In genomic region chr1:21438913-21439312, GRCh38 we compare ENCODE assay signal across 7 cellular contexts. TPM values are rescaled to one million over a fixed set of nuclear protein-coding genes. Genes with fewer than 3 reads are reported as not detected.
DNase-seq lines count a peak whose midpoint lies in the region; ATAC-seq, FAIRE-seq and TF ChIP-seq lines count a peak whose summit lies in the region.
"Not testable (repeated sequence)": the region's sequence is repeated elsewhere in the genome, so short reads cannot be mapped to it uniquely, and the experiment has no call there.

No MANE protein-coding gene starts in this region.

- not testable (repeated sequence) for H3K9me3 ChIP-seq in GM23248 (ENCODE audit: low read depth); MM.1S (replicated peaks; ENCODE audit: insufficient read depth, low read length); K562 (replicated peaks; ENCODE audit: control insufficient read depth, insufficient read depth, low read depth, low read length)

- not testable (repeated sequence) for ATAC-seq in activated B cell treated with CpG ODN at 0.5 μM for 24 hours (ENCODE audit: low read depth); K562; memory B cell (ENCODE audit: low read depth)

- not testable (repeated sequence) for H3F3A ChIP-seq in GM23248 (ENCODE audit: insufficient read depth); MM.1S (ENCODE audit: insufficient read depth, low read length)

- H3K9ac ChIP-seq in GM23248; MM.1S (ENCODE audit: low read length); K562 (ENCODE audit: insufficient read depth in 1 of 2, low read depth in 2 of 2, low read length in 2 of 2): not testable (repeated sequence)

- H3K4me3 ChIP-seq in GM23248; MM.1S (ENCODE audit: low read length); K562: not testable (repeated sequence)

- H3K9me1 ChIP-seq in K562 (ENCODE audit: control insufficient read depth, insufficient read depth, low read length): not testable (repeated sequence)

- not testable (repeated sequence) for H3K27ac Mint-ChIP-seq in activated B cell treated with CpG ODN at 0.5 μM for 24 hours; activated T-helper 1 cell treated with anti-CD3 and anti-CD28 coated beads, Interleukin-12 subunit alpha, Interleukin-12 subunit beta, Interleukin-2, Interleukin-4 antibody, amounts not matched to agents 30 ng/mL and 10 ng/mL and 1 ng/mL, durations not matched to agents 14 hours and 24 hours and 36 hours; memory B cell; osteocyte (ENCODE audit: unreplicated experiment)

- peaks cover 31% of the 10 kb centered on the region for H3K79me2 ChIP-seq in GM23248 (ENCODE audit: insufficient read depth)
- not testable (repeated sequence) for H3K79me2 ChIP-seq in MM.1S (ENCODE audit: low read length); K562 (ENCODE audit: control insufficient read depth, insufficient read depth, low read length)

- in situ Hi-C loops in GM23248 (cut with MboI); K562 (cut with MboI): not testable (repeated sequence)

- H3K4me1 Mint-ChIP-seq in activated B cell treated with CpG ODN at 0.5 μM for 24 hours (peaks cover 16% of the 10 kb centered on the region), memory B cell (peaks cover 13% of the 10 kb centered on the region), osteocyte (ENCODE audit: unreplicated experiment) (peaks cover 26% of the 10 kb centered on the region)
- H3K4me1 Mint-ChIP-seq in activated T-helper 1 cell treated with anti-CD3 and anti-CD28 coated beads, Interleukin-12 subunit alpha, Interleukin-12 subunit beta, Interleukin-2, Interleukin-4 antibody, amounts not matched to agents 30 ng/mL and 10 ng/mL and 1 ng/mL, durations not matched to agents 14 hours and 24 hours and 36 hours (ENCODE audit: low read depth): peaks cover 16% of the 10 kb centered on the region

- not testable (repeated sequence) for TF ChIP-seq CTCF in MM.1S (IDR thresholded peaks at IDR 0.05; ENCODE audit: low read length); activated B cell treated with CpG ODN at 0.5 μM for 24 hours (IDR thresholded peaks at IDR 0.05); K562 (IDR thresholded peaks at IDR 0.05 in 2 of 3, conservative IDR thresholded peaks at IDR 0.05 in 1 of 3; ENCODE audit: insufficient read depth in 2 of 3, low read depth in 1 of 3, low read length in 3 of 3); osteocyte (IDR thresholded peaks at IDR 0.05)

- H4K20me1 ChIP-seq in GM23248 (ENCODE audit: insufficient read depth); MM.1S (ENCODE audit: insufficient read depth, low read length); K562 (replicated peaks; ENCODE audit: control insufficient read depth, insufficient read depth, low read length): not testable (repeated sequence)

- not testable (repeated sequence) for H3K27me3 ChIP-seq in GM23248 (replicated peaks; ENCODE audit: insufficient read depth); MM.1S (replicated peaks; ENCODE audit: insufficient read depth, low read length); K562 (ENCODE audit: control insufficient read depth in 2 of 2, insufficient read depth in 2 of 2, low read length in 2 of 2)

- not testable (repeated sequence) for TF ChIP-seq POLR2A in K562 (conservative IDR thresholded peaks at IDR 0.05)

- H3K4me3 Mint-ChIP-seq in activated B cell treated with CpG ODN at 0.5 μM for 24 hours: peak overlapping the region; percentile 90
- peak overlapping the region; percentile 91 for H3K4me3 Mint-ChIP-seq in activated T-helper 1 cell treated with anti-CD3 and anti-CD28 coated beads, Interleukin-12 subunit alpha, Interleukin-12 subunit beta, Interleukin-2, Interleukin-4 antibody, amounts not matched to agents 30 ng/mL and 10 ng/mL and 1 ng/mL, durations not matched to agents 14 hours and 24 hours and 36 hours
- peak overlapping the region; percentile 76 for H3K4me3 Mint-ChIP-seq in memory B cell
- H3K4me3 Mint-ChIP-seq in osteocyte (ENCODE audit: unreplicated experiment): peak overlapping the region; percentile 91

- POLR2A ChIA-PET in activated B cell treated with CpG ODN at 0.5 μM for 24 hours (lab: Charles Lee); K562 (lab: Yijun Ruan, JAX): not testable (repeated sequence)

- not testable (repeated sequence) for TF ChIP-seq RAD21 in K562 (CRISPR knock-in tag; conservative IDR thresholded peaks at IDR 0.05 in 1 of 2, IDR thresholded peaks at IDR 0.05 in 1 of 2)

- CTCF ChIA-PET in activated B cell treated with CpG ODN at 0.5 μM for 24 hours (lab: Charles Lee); K562 (lab: Yijun Ruan, JAX; ENCODE audit: low intra/inter-chr PET ratio): not testable (repeated sequence)

- intact Hi-C loops in activated B cell treated with CpG ODN at 0.5 μM for 24 hours (cut with micrococcal nuclease); activated T-helper 1 cell treated with anti-CD3 and anti-CD28 coated beads, Interleukin-12 subunit alpha, Interleukin-12 subunit beta, Interleukin-2, Interleukin-4 antibody, amounts not matched to agents 30 ng/mL and 10 ng/mL and 1 ng/mL, durations not matched to agents 14 hours and 24 hours and 36 hours (cut with micrococcal nuclease); K562 (cut with micrococcal nuclease): not testable (repeated sequence)

- H3K36me3 Mint-ChIP-seq in activated B cell treated with CpG ODN at 0.5 μM for 24 hours (ENCODE audit: low read depth); activated T-helper 1 cell treated with anti-CD3 and anti-CD28 coated beads, Interleukin-12 subunit alpha, Interleukin-12 subunit beta, Interleukin-2, Interleukin-4 antibody, amounts not matched to agents 30 ng/mL and 10 ng/mL and 1 ng/mL, durations not matched to agents 14 hours and 24 hours and 36 hours (ENCODE audit: low read depth); memory B cell; osteocyte (ENCODE audit: unreplicated experiment): not testable (repeated sequence)

- DNase-seq in GM23248; MM.1S; activated B cell treated with CpG ODN at 0.5 μM for 24 hours; activated T-helper 1 cell treated with anti-CD3 and anti-CD28 coated beads, Interleukin-12 subunit alpha, Interleukin-12 subunit beta, Interleukin-2, Interleukin-4 antibody, amounts not matched to agents 30 ng/mL and 10 ng/mL and 1 ng/mL, durations not matched to agents 14 hours and 24 hours and 36 hours (ENCODE audit: low spot score); K562 (ENCODE audit: extremely low read depth in 1 of 4, low spot score in 3 of 4); memory B cell (ENCODE audit: low spot score in 2 of 2); osteocyte (ENCODE audit: extremely low spot score, unreplicated experiment): not testable (repeated sequence)

- H3K9me2 ChIP-seq in GM23248 (ENCODE audit: insufficient read depth); MM.1S (replicated peaks; ENCODE audit: insufficient read depth, low read length): not testable (repeated sequence)

- not testable (repeated sequence) for FAIRE-seq in K562 (lab: Jason Lieb, UNC)

- H3K4me1 ChIP-seq in GM23248 (ENCODE audit: insufficient read depth); MM.1S (ENCODE audit: low read length): not testable (repeated sequence)
- peaks cover 3 to 34% of the 10 kb centered on the region in 2 experiments; a peak in 3 of 5 replicates for H3K4me1 ChIP-seq in K562 (replicated peaks in 1 of 2; ENCODE audit: control insufficient read depth in 2 of 2, insufficient read depth in 2 of 2, low read length in 2 of 2)

- H3K4me2 ChIP-seq in GM23248 (ENCODE audit: unreplicated experiment); K562 (ENCODE audit: insufficient read depth, low read length): not testable (repeated sequence)
- H3K4me2 ChIP-seq in MM.1S (ENCODE audit: low read depth, low read length): peak overlapping the region; percentile 67; the same call in 1 of the 2 replicates

- H3K9me3 Mint-ChIP-seq in activated B cell treated with CpG ODN at 0.5 μM for 24 hours; activated T-helper 1 cell treated with anti-CD3 and anti-CD28 coated beads, Interleukin-12 subunit alpha, Interleukin-12 subunit beta, Interleukin-2, Interleukin-4 antibody, amounts not matched to agents 30 ng/mL and 10 ng/mL and 1 ng/mL, durations not matched to agents 14 hours and 24 hours and 36 hours; memory B cell; osteocyte (ENCODE audit: unreplicated experiment): not testable (repeated sequence)

- not testable (repeated sequence) for H3K27ac ChIP-seq in GM23248; MM.1S (ENCODE audit: low read length); K562 (ENCODE audit: extremely low read depth, low read depth, low read length)

- H2AFZ ChIP-seq in GM23248: peak overlapping the region; percentile 89; the same call in 1 of the 2 replicates
- H2AFZ ChIP-seq in MM.1S (ENCODE audit: low read length): not testable (repeated sequence)
- 0 out of 2 replicates have a peak overlapping the region, but pooled peaks have one; percentile 36 for H2AFZ ChIP-seq in K562 (ENCODE audit: low read depth, low read length)

- peaks cover 19% of the 10 kb centered on the region for H3K27me3 Mint-ChIP-seq in activated B cell treated with CpG ODN at 0.5 μM for 24 hours
- H3K27me3 Mint-ChIP-seq in activated T-helper 1 cell treated with anti-CD3 and anti-CD28 coated beads, Interleukin-12 subunit alpha, Interleukin-12 subunit beta, Interleukin-2, Interleukin-4 antibody, amounts not matched to agents 30 ng/mL and 10 ng/mL and 1 ng/mL, durations not matched to agents 14 hours and 24 hours and 36 hours (ENCODE audit: insufficient read depth): peaks cover 27% of the 10 kb centered on the region
- not testable (repeated sequence) for H3K27me3 Mint-ChIP-seq in memory B cell; osteocyte (ENCODE audit: unreplicated experiment)

- BruUV-seq in K562 (replicated peaks; lab: Mats Ljungman, UMichigan): not testable (repeated sequence)

- 76 to 87% methylated on average over 8 of the region's 8 CpGs for WGBS in GM23248 (ENCODE audit: low coverage in 1 of 2, low lambda C conversion rate in 2 of 2, missing lambda C conversion rate in 2 of 2), 2 experiments
- WGBS in K562 (ENCODE audit: insufficient coverage, low coverage, missing lambda C conversion rate): 28% methylated on average over 8 of the region's 8 CpGs

- H3K36me3 ChIP-seq in GM23248 (ENCODE audit: low read depth); MM.1S (replicated peaks; ENCODE audit: insufficient read depth, low read length); K562 (ENCODE audit: control insufficient read depth, insufficient read depth, low read length): not testable (repeated sequence)

- TF ChIP-seq EP300 in K562 (IDR thresholded peaks at IDR 0.05; ENCODE audit: low read length): not testable (repeated sequence)

RNA-seq across cellular contexts. Expression of gene NBPF3, which starts 1.0 kb away (rescaled TPM):
- 14.1 and 18.5 TPM in 2 replicates for total RNA-seq in GM23248 (2014; rRNA removed; shearing (Covaris generic))
- polyA plus RNA-seq in GM23248 (2016; fragmentation: Nextera tagmentation; extraction: Ambion mirVana) (7.5 and 8.9 TPM in 2 replicates), K562 (2011; rRNA removed) (6.7 and 6.8 TPM in 2 replicates), K562 (2014; fragmentation: Illumina TruSeq; extraction: Trizol) (5.6 and 6.1 TPM in 2 replicates), K562 (2014; fragmentation: Nextera tagmentation; extraction: Ambion mirVana) (1 to 10 TPM; 1.5 TPM), K562 (2014; rRNA removed) (3.0 and 4.4 TPM in 2 replicates)
- total RNA-seq in activated B cell treated with CpG ODN at 0.5 μM for 24 hours (3.0 and 4.3 TPM in 2 replicates), K562 (2014; rRNA removed) (6.2 and 6.8 TPM in 2 replicates), K562 (2014; rRNA removed; fragmentation: Illumina TruSeq; extraction: Trizol) (5.2 and 5.5 TPM in 2 replicates), K562 (2015; rRNA removed; fragmentation: Illumina TruSeq; extraction: Trizol) (5.1 and 5.4 TPM in 2 replicates), K562 (2021) (6.8 and 7.3 TPM in 2 replicates), osteocyte (30.4 and 31.0 TPM in 2 replicates)
- 3.3 and 3.4 TPM in 2 replicates for total RNA-seq in activated T-helper 1 cell treated with anti-CD3 and anti-CD28 coated beads, Interleukin-12 subunit alpha, Interleukin-12 subunit beta, Interleukin-2, Interleukin-4 antibody, amounts not matched to agents 30 ng/mL and 10 ng/mL and 1 ng/mL, durations not matched to agents 14 hours and 24 hours and 36 hours
- total RNA-seq in K562 (2011; cell fraction: chromatin; rRNA removed; ENCODE audit: low replicate concordance): 8.8 and 13.1 TPM in 2 replicates
- 5.2 and 5.4 TPM in 2 replicates for total RNA-seq in K562 (2011; cell fraction: nucleolus; rRNA removed)
- 14.4 and 17.7 TPM in 2 replicates for total RNA-seq in K562 (2011; cell fraction: nucleoplasm; rRNA removed)
- 3.8 and 4.1 TPM in 2 replicates for polyA plus RNA-seq in K562 (2011; cell fraction: cytosol; rRNA removed)
- polyA plus RNA-seq in K562 (2011; cell fraction: nucleus; rRNA removed): 15.0 and 15.7 TPM in 2 replicates
- 4.0 and 7.8 TPM in 2 replicates for polyA plus RNA-seq in K562 (2012)
- polyA minus RNA-seq in K562 (2011; rRNA and poly(A)+ RNA removed): 10.8 and 11.6 TPM in 2 replicates
- 2.1 and 3.3 TPM in 2 replicates for polyA minus RNA-seq in K562 (2011; cell fraction: cytosol; rRNA and poly(A)+ RNA removed)
- polyA minus RNA-seq in K562 (2011; cell fraction: nucleus; rRNA and poly(A)+ RNA removed): 5.4 and 9.3 TPM in 2 replicates
